ENCODE assay signal across 8 cellular contexts in the genomic region with DNA sequence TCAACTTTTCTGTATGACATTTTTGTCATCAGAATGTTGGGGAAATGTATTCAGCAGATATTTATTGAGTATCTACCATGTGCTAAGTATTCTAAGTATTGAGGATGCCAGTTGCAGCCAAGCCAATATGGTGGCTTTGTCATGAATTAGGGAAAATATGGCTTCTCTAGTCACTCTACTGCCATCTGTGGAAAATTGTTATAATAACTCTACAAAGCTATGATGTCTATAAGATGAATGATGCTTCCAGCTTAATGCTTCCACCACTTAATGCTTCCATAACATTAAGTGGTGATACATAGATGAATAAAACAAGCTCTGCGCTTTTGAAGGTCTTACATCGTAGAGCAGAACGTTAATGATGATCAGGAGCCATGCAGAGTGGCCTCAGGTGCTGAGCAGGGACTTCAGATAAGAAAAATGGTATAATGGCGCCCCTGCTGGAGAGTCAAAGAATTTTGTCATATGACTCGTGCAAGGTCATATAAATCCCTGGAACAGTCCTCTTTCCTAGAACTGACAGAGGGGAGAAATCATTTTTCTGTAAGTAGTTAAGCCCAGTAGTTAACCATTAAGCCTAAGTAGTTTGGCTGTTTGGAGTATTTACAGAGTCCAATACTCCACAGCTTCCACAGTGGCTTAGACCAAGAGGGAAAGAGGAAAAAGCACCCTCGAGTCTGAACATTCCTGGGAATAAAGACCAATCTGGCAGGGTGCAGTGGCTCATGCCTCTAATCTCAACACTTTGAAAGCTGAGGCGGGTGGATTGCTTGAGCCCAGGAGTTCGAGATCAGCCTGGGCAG. TPM values are rescaled to one million over a fixed set of nuclear protein-coding genes. Genes with fewer than 3 reads are reported as not detected.
A peak's percentile ranks its signal among the peaks of the same experiment; 100 is the strongest.
DNase-seq lines count a peak whose midpoint lies in the region; ATAC-seq, FAIRE-seq and TF ChIP-seq lines count a peak whose summit lies in the region.

No MANE protein-coding gene starts in this region.

- intact Hi-C loops in A673 (cut with micrococcal nuclease; ENCODE audit: unreplicated experiment), result loop anchor here (1.0 kb wide), 1 partner anchor 232 kb away; no protein-coding TSS in a partner anchor

- H3K4me3 ChIP-seq in A673 (ENCODE audit: low read depth, low read length, poor library complexity, severe bottlenecking), result no peak overlapping the region

- no peaks in the 10 kb centered on the region for H3K9me3 Mint-ChIP-seq in nephron progenitor cell

- H3K4me1 Mint-ChIP-seq in nephron progenitor cell, result peaks cover 39% of the 10 kb centered on the region

- no peak overlapping the region for H3K27ac ChIP-seq in A673 (ENCODE audit: low read depth, low read length, poor library complexity, severe bottlenecking)

- FAIRE-seq in GM12892 (lab: Jason Lieb, UNC), result peak; percentile 82

- TF ChIP-seq CTCF in A673 (conservative IDR thresholded peaks at IDR 0.05; ENCODE audit: low read depth, low read length) (peak; percentile 85), nephron progenitor cell (IDR thresholded peaks at IDR 0.05) (peak; percentile 55)

- no peak overlapping the region for H3K4me3 Mint-ChIP-seq in nephron progenitor cell

- peaks cover 3% of the 10 kb centered on the region for H3K27me3 Mint-ChIP-seq in nephron progenitor cell (ENCODE audit: low read depth, poor library complexity)

- no peaks in the 10 kb centered on the region for H3K36me3 Mint-ChIP-seq in nephron progenitor cell (ENCODE audit: low read depth)

- BruUV-seq in A673 (replicated peaks; lab: Mats Ljungman, UMichigan), result no TSS peak

- H3K36me3 ChIP-seq in A673 (ENCODE audit: insufficient read depth, low read length, poor library complexity, severe bottlenecking), result no peaks in the 10 kb centered on the region

- H3K27me3 ChIP-seq in A673 (replicated peaks; ENCODE audit: insufficient read depth, low read depth, low read length, poor library complexity), result no peaks in the 10 kb centered on the region

- peak; percentile 73 for DNase-seq in A673 (ENCODE audit: low spot score)
- no peak for DNase-seq in GM12892 (ENCODE audit: insufficient read length)
- peak; percentile 17 for DNase-seq in NCI-H226
- peak; percentile 21 for DNase-seq in activated CD4-positive, alpha-beta T cell treated with anti-CD3 and anti-CD28 coated beads for 1 hour
- DNase-seq in dermis blood vessel endothelial cell, result peak; percentile 73
- DNase-seq in nephron progenitor cell, result peak; percentile 25

- POLR2A ChIA-PET in A673 (lab: Charles Lee; ENCODE audit: low non-redundant PET), result interaction anchor here (0.6 kb wide), 1 partner anchor 92 kb away, joined by 3 read pairs; no protein-coding TSS in a partner anchor

- CTCF ChIA-PET in A673 (lab: Charles Lee), result interaction anchor here (0.5 to 1.4 kb wide), 7 partner anchors 9 to 1164 kb away, joined by 3 to 15 read pairs (median 4); a partner anchor contains a TSS

- ATAC-seq in GM19463 (IDR thresholded peaks at IDR 0.05; ENCODE audit: unreplicated experiment) (no peak), HG02885 (IDR thresholded peaks at IDR 0.05; ENCODE audit: poor library complexity, unreplicated experiment) (no peak)

- no peaks in the 10 kb centered on the region for H3K9me3 ChIP-seq in A673 (ENCODE audit: low read depth, low read length, poor library complexity, severe bottlenecking)

- TF ChIP-seq POLR2A in GM12892 (IDR thresholded peaks at IDR 0.05; ENCODE audit: low read depth, low read length), result no peak

- H3K4me1 ChIP-seq in A673 (ENCODE audit: insufficient read depth, low read length, poor library complexity, severe bottlenecking), result peaks cover 16% of the 10 kb centered on the region

- no peak overlapping the region for H3K27ac Mint-ChIP-seq in nephron progenitor cell

RNA-seq across cellular contexts. Expression of a gene that starts 2.7 kb away (rescaled TPM):
- total RNA-seq in A673 (2021), result not detected in 2 replicates
- not detected for polyA plus RNA-seq in GM12892 (2012; ENCODE audit: missing spikeins)
- total RNA-seq in dermis blood vessel endothelial cell, result not detected in 2 replicates

RNA-seq across cellular contexts. Expression of a gene that starts 42.2 kb away (rescaled TPM):
- total RNA-seq in A673 (2021) (38.0 and 52.6 TPM in 2 replicates), dermis blood vessel endothelial cell (258 and 324 TPM in 2 replicates)
- polyA plus RNA-seq in GM12892 (2012; ENCODE audit: missing spikeins), result 4.4 TPM

RNA-seq across cellular contexts. Expression of a gene that starts 44.8 kb away (rescaled TPM):
- total RNA-seq in A673 (2021), result 94.3 and 100 TPM in 2 replicates
- 35.6 TPM for polyA plus RNA-seq in GM12892 (2012; ENCODE audit: missing spikeins)
- 67.7 and 69.2 TPM in 2 replicates for total RNA-seq in dermis blood vessel endothelial cell
